ENCODE assay signal across 15 cellular contexts in genomic region chr15:70197945-70198361, GRCh38.
A peak's percentile ranks its signal among the peaks of the same experiment; 100 is the strongest.
DNase-seq lines count a peak whose midpoint lies in the region; ATAC-seq and TF ChIP-seq lines count a peak whose summit lies in the region.
"Had no signal": no experiment of that assay in that cellular context is flagged by ENCODE, and none has a peak within 500 bp of the region (broad histone marks: within the 10 kb centered on the region; RNA-seq: fewer than 3 reads in every experiment).

No MANE protein-coding gene starts in this region.

- H3K36me3 Mint-ChIP-seq in endodermal cell (ENCODE audit: low read depth) (no peaks in the 10 kb centered on the region), neural progenitor cell (no peaks in the 10 kb centered on the region)
- H3K36me3 Mint-ChIP-seq: natural killer cell had no signal

- TF ChIP-seq CTCF in endodermal cell (conservative IDR thresholded peaks at IDR 0.05) (no peak), neural progenitor cell (IDR thresholded peaks at IDR 0.05) (no peak)

- WGBS in endodermal cell (ENCODE audit: insufficient coverage in 1 of 2, insufficient read length in 1 of 2), 2 experiments, result 90 to 93% methylated on average over 3 to 9 of the region's 9 CpGs

- in situ Hi-C loops in KBM-7 (cut with MboI; ENCODE audit: low pct_unique_long_range_greater_than_20kb, low sequenced_read_pairs), result no loop called here

- H3K4me3 ChIP-seq in BLaER1 treated with 17β-estradiol and CSF1 and Interleukin-3, amounts not matched to agents 10 nM and 100 nM, result no peak overlapping the region
- H3K4me3 ChIP-seq in endodermal cell (ENCODE audit: low read length) (no peak overlapping the region), neural progenitor cell (no peak overlapping the region)
- H3K4me3 ChIP-seq: gastrocnemius medialis, GM23248 had no signal

- no peak overlapping the region for H3K9ac ChIP-seq in BLaER1 treated with 17β-estradiol and CSF1 and Interleukin-3, amounts not matched to agents 10 nM and 100 nM
- H3K9ac ChIP-seq in endodermal cell (ENCODE audit: extremely low read depth, low read length, poor library complexity, severe bottlenecking) (no peak overlapping the region), neural progenitor cell (no peak overlapping the region)

- H3K27ac Mint-ChIP-seq in endodermal cell, result no peak overlapping the region
- H3K27ac Mint-ChIP-seq in neural progenitor cell, result peak overlapping the region; percentile 8
- H3K27ac Mint-ChIP-seq: natural killer cell; T-helper 2 cell treated with Interferon-gamma antibody and Interleukin-4, amounts not matched to agents 5 μg/mL and 100 μg/mL, for 36 hours had no signal

- no peaks in the 10 kb centered on the region for H3K36me3 ChIP-seq in BLaER1 treated with 17β-estradiol and CSF1 and Interleukin-3, amounts not matched to agents 10 nM and 100 nM
- H3K36me3 ChIP-seq in endodermal cell (ENCODE audit: control insufficient read depth, insufficient read depth, low read length) (no peaks in the 10 kb centered on the region), neural progenitor cell (no peaks in the 10 kb centered on the region)
- H3K36me3 ChIP-seq: gastrocnemius medialis had no signal

- DNase-seq in endodermal cell (peak; percentile 45), neural progenitor cell (ENCODE audit: low spot score) (no peak), KBM-7 (no peak), SIG-M5 (lab: John Stamatoyannopoulos, UW) (no peak)
- DNase-seq: gastrocnemius medialis, GM23248, MV-4-11, natural killer cell, NCI-H2081 had no signal

- H3K9me3 Mint-ChIP-seq in endodermal cell (no peaks in the 10 kb centered on the region), neural progenitor cell (no peaks in the 10 kb centered on the region)
- H3K9me3 Mint-ChIP-seq: natural killer cell; T-helper 2 cell treated with Interferon-gamma antibody and Interleukin-4, amounts not matched to agents 5 μg/mL and 100 μg/mL, for 36 hours had no signal

- ATAC-seq in HG03280 (IDR thresholded peaks at IDR 0.05; ENCODE audit: unreplicated experiment), result no peak
- ATAC-seq in GM18498 (IDR thresholded peaks at IDR 0.05; ENCODE audit: unreplicated experiment), result no peak
- ATAC-seq: activated CD4-positive, CD25-positive, alpha-beta regulatory T cell treated with anti-CD3 and anti-CD28 coated beads, Interleukin-2, amount 50 U/mL, for 24 hours; gastrocnemius medialis; natural killer cell had no signal

- peak; percentile 57; the same call in 1 of the 2 replicates for TF ChIP-seq EP300 in Ishikawa (IDR thresholded peaks at IDR 0.05; ENCODE audit: borderline replicate concordance)

- H4K20me1 ChIP-seq in BLaER1 treated with 17β-estradiol and CSF1 and Interleukin-3, amounts not matched to agents 10 nM and 100 nM, result peaks cover 0 to 39% (median 10%) of the 10 kb centered on the region in 11 experiments; a peak in 12 of 22 replicates
- no peaks in the 10 kb centered on the region for H4K20me1 ChIP-seq in neural progenitor cell (ENCODE audit: low read depth)

- H3K9me3 ChIP-seq in BLaER1 treated with 17β-estradiol and CSF1 and Interleukin-3, amounts not matched to agents 10 nM and 100 nM (replicated peaks in 1 of 11), result no peaks in the 10 kb centered on the region
- H3K9me3 ChIP-seq in endodermal cell (ENCODE audit: control insufficient read depth, low read length), result no peaks in the 10 kb centered on the region
- no peaks in the 10 kb centered on the region for H3K9me3 ChIP-seq in neural progenitor cell (ENCODE audit: low read depth)
- H3K9me3 ChIP-seq: gastrocnemius medialis had no signal

- H3K4me3 Mint-ChIP-seq in endodermal cell (no peak overlapping the region), neural progenitor cell (no peak overlapping the region)
- H3K4me3 Mint-ChIP-seq: natural killer cell; T-helper 2 cell treated with Interferon-gamma antibody and Interleukin-4, amounts not matched to agents 5 μg/mL and 100 μg/mL, for 36 hours had no signal

- H3K4me1 ChIP-seq in BLaER1 treated with 17β-estradiol and CSF1 and Interleukin-3, amounts not matched to agents 10 nM and 100 nM, result peaks cover 20 to 41% (median 37%) of the 10 kb centered on the region in 10 experiments; a peak in 19 of 20 replicates
- H3K4me1 ChIP-seq in endodermal cell (ENCODE audit: control insufficient read depth, insufficient read depth, low read length) (peaks cover 11% of the 10 kb centered on the region), neural progenitor cell (peaks cover 26% of the 10 kb centered on the region)

- peak overlapping the region in 3 of 11 experiments; percentile 4 to 10 (median 7); a peak in 3 of 22 replicates for H3K27ac ChIP-seq in BLaER1 treated with 17β-estradiol and CSF1 and Interleukin-3, amounts not matched to agents 10 nM and 100 nM
- no peak overlapping the region for H3K27ac ChIP-seq in endodermal cell (ENCODE audit: low read depth, low read length)
- H3K27ac ChIP-seq in neural progenitor cell, result no peak overlapping the region

- H3K79me2 ChIP-seq in neural progenitor cell (ENCODE audit: low read depth), result no peaks in the 10 kb centered on the region

- no peak for TF ChIP-seq RAD21 in Ishikawa (IDR thresholded peaks at IDR 0.05; ENCODE audit: low read depth)

- peaks cover 8% of the 10 kb centered on the region for H3F3A ChIP-seq in neural progenitor cell (ENCODE audit: low read depth)

- H2AFZ ChIP-seq in neural progenitor cell (replicated peaks), result no peak overlapping the region
- H2AFZ ChIP-seq: GM23248 had no signal

- H3K4me2 ChIP-seq in BLaER1 treated with 17β-estradiol and CSF1 and Interleukin-3, amounts not matched to agents 10 nM and 100 nM, result peak overlapping the region in 9 of 11 experiments; percentile 37 to 85 (median 77); a peak in 18 of 22 replicates
- no peak overlapping the region for H3K4me2 ChIP-seq in neural progenitor cell

- H3K4me1 Mint-ChIP-seq in endodermal cell (peaks cover 22% of the 10 kb centered on the region), neural progenitor cell (peaks cover 41% of the 10 kb centered on the region)

- H3K27me3 ChIP-seq in BLaER1 treated with 17β-estradiol and CSF1 and Interleukin-3, amounts not matched to agents 10 nM and 100 nM, result peaks cover 25 to 65% (median 50%) of the 10 kb centered on the region in 11 experiments
- H3K27me3 ChIP-seq in endodermal cell (ENCODE audit: control insufficient read depth, insufficient read depth, low read length, poor library complexity, severe bottlenecking) (peaks cover 52% of the 10 kb centered on the region), neural progenitor cell (no peaks in the 10 kb centered on the region)
- H3K27me3 ChIP-seq: gastrocnemius medialis had no signal

- H3K27me3 Mint-ChIP-seq in endodermal cell (ENCODE audit: insufficient read depth) (peaks cover 55% of the 10 kb centered on the region), neural progenitor cell (ENCODE audit: insufficient read depth, low read depth) (peaks cover 9% of the 10 kb centered on the region)

TF ChIP-seq in Ishikawa, 13 proteins besides CTCF, POLR2A, EP300 and RAD21:
- TF ChIP-seq TCF12 (IDR thresholded peaks at IDR 0.05; ENCODE audit: low read depth) (peak; percentile 73), EGR1 (IDR thresholded peaks at IDR 0.05) (no peak), NFIC (IDR thresholded peaks at IDR 0.05) (peak; percentile 56), CREB1 (IDR thresholded peaks at IDR 0.05; ENCODE audit: low read depth) (no peak), FOXM1 (IDR thresholded peaks at IDR 0.05; ENCODE audit: borderline replicate concordance, low read depth) (no peak)
